ENCODE assay signal across 8 cellular contexts in genomic region chr19:1241417-1242095, GRCh38. TPM values are rescaled to one million over a fixed set of nuclear protein-coding genes. Genes with fewer than 3 reads are reported as not detected.
DNase-seq lines count a peak whose midpoint lies in the region; ATAC-seq and TF ChIP-seq lines count a peak whose summit lies in the region.

ATP5F1D (plus strand) TSS chr19:1241751; CDS start chr19:1241851, 100 bp downstream.

- H3K27me3 ChIP-seq in thoracic aorta (replicated peaks; ENCODE audit: insufficient read depth), result no peaks in the 10 kb centered on the region

- ATAC-seq in HG02571 (IDR thresholded peaks at IDR 0.05; ENCODE audit: unreplicated experiment), result peak; percentile 43
- no peak for ATAC-seq in thoracic aorta (ENCODE audit: insufficient number of reproducible peaks, low FRiP score, low read depth)

- H3K9ac ChIP-seq in ES-I3 (ENCODE audit: low read depth, low read length), result peak within 1 kb of the TSS; percentile 66

- peak within 1 kb of the TSS; percentile 90 for H3K27ac Mint-ChIP-seq in activated naive CD8-positive, alpha-beta T cell treated with anti-CD3 and anti-CD28 coated beads for 36 hours
- H3K27ac Mint-ChIP-seq in glutamatergic neuron (ENCODE audit: unreplicated experiment) (peak within 1 kb of the TSS; percentile 83), osteocyte (ENCODE audit: unreplicated experiment) (peak within 1 kb of the TSS; percentile 95)

- H3K27ac ChIP-seq in thoracic aorta, result peak within 1 kb of the TSS; percentile 84 to 88

- H3K9me3 ChIP-seq in ES-I3 (ENCODE audit: control insufficient read depth, insufficient read depth, low read length) (no peaks in the 10 kb centered on the region), thoracic aorta (no peaks in the 10 kb centered on the region)

- peaks cover 6% of the 10 kb centered on the region; the same call in 1 of the 2 replicates for H3K4me1 ChIP-seq in ES-I3 (ENCODE audit: insufficient read depth, low read length)
- H3K4me1 ChIP-seq in thoracic aorta (ENCODE audit: control insufficient read depth in 1 of 2, low read depth in 2 of 2), result peaks cover 56 to 79% of the 10 kb centered on the region in 2 donors

- DNase-seq in NCI-H1417 treated with DMSO at 0.1 percent for 48 hours (lab: John Stamatoyannopoulos, UW), result peak; percentile 51
- peak; percentile 84 to 90 for DNase-seq in SW 1271 (lab: John Stamatoyannopoulos, UW)
- DNase-seq in activated naive CD8-positive, alpha-beta T cell treated with anti-CD3 and anti-CD28 coated beads for 36 hours, result peak; percentile 95
- DNase-seq in glutamatergic neuron, result peak; percentile 93
- peak; percentile 97 for DNase-seq in osteocyte (ENCODE audit: extremely low spot score, unreplicated experiment)
- DNase-seq in thoracic aorta (ENCODE audit: low spot score), result no peak

- H3K9me3 Mint-ChIP-seq in activated naive CD8-positive, alpha-beta T cell treated with anti-CD3 and anti-CD28 coated beads for 36 hours, result no peaks in the 10 kb centered on the region
- H3K9me3 Mint-ChIP-seq in glutamatergic neuron (ENCODE audit: unreplicated experiment) (peaks cover 14% of the 10 kb centered on the region), osteocyte (ENCODE audit: unreplicated experiment) (no peaks in the 10 kb centered on the region)

- H3K27me3 Mint-ChIP-seq in activated naive CD8-positive, alpha-beta T cell treated with anti-CD3 and anti-CD28 coated beads for 36 hours, result peaks cover 6% of the 10 kb centered on the region
- H3K27me3 Mint-ChIP-seq in glutamatergic neuron (ENCODE audit: unreplicated experiment) (peaks cover 17% of the 10 kb centered on the region), osteocyte (ENCODE audit: unreplicated experiment) (no peaks in the 10 kb centered on the region)

- H3K4me1 Mint-ChIP-seq in activated naive CD8-positive, alpha-beta T cell treated with anti-CD3 and anti-CD28 coated beads for 36 hours, result peaks cover 28% of the 10 kb centered on the region
- H3K4me1 Mint-ChIP-seq in glutamatergic neuron (ENCODE audit: low read depth, unreplicated experiment) (peaks cover 5% of the 10 kb centered on the region), osteocyte (ENCODE audit: unreplicated experiment) (peaks cover 43% of the 10 kb centered on the region)

- peak within 1 kb of the TSS; percentile 90 for H3K4me3 Mint-ChIP-seq in activated naive CD8-positive, alpha-beta T cell treated with anti-CD3 and anti-CD28 coated beads for 36 hours
- H3K4me3 Mint-ChIP-seq in glutamatergic neuron (ENCODE audit: unreplicated experiment) (peak within 1 kb of the TSS; percentile 94), osteocyte (ENCODE audit: unreplicated experiment) (peak within 1 kb of the TSS; percentile 79)

- no peaks in the 10 kb centered on the region for H3K36me3 ChIP-seq in ES-I3 (ENCODE audit: insufficient read depth, low read length)
- H3K36me3 ChIP-seq in thoracic aorta, result no peaks in the 10 kb centered on the region

- TF ChIP-seq CTCF in glutamatergic neuron (IDR thresholded peaks at IDR 0.05; ENCODE audit: partially characterized antibody, unreplicated experiment) (no peak), osteocyte (IDR thresholded peaks at IDR 0.05) (no peak), thoracic aorta (IDR thresholded peaks at IDR 0.05) (no peak)

- peaks cover 2% of the 10 kb centered on the region for H3K36me3 Mint-ChIP-seq in activated naive CD8-positive, alpha-beta T cell treated with anti-CD3 and anti-CD28 coated beads for 36 hours
- no peaks in the 10 kb centered on the region for H3K36me3 Mint-ChIP-seq in glutamatergic neuron (ENCODE audit: unreplicated experiment)
- no peaks in the 10 kb centered on the region for H3K36me3 Mint-ChIP-seq in osteocyte (ENCODE audit: unreplicated experiment)

- H3K4me3 ChIP-seq in thoracic aorta, result peak within 1 kb of the TSS; percentile 94

RNA-seq across cellular contexts. Expression of gene ATP5F1D, which starts in this region (rescaled TPM):
- 100 to 1,000 TPM; 175 to 177 TPM for total RNA-seq in activated naive CD8-positive, alpha-beta T cell treated with anti-CD3 and anti-CD28 coated beads for 36 hours
- total RNA-seq in glutamatergic neuron (ENCODE audit: unreplicated experiment), result 129 TPM
- total RNA-seq in osteocyte, result 167 and 172 TPM in 2 replicates
- total RNA-seq in thoracic aorta, result 10 to 100 TPM; 40.4 to 45.1 TPM
